ENCODE assay signal across 19 cellular contexts in genomic region chr19:4318460-4318859, GRCh38. TPM values are rescaled to one million over a fixed set of nuclear protein-coding genes. Genes with fewer than 3 reads are reported as not detected.
DNase-seq lines count a peak whose midpoint lies in the region; ATAC-seq and TF ChIP-seq lines count a peak whose summit lies in the region.
"Had no signal": no experiment of that assay in that cellular context is flagged by ENCODE, and none has a peak within 500 bp of the region (broad histone marks: within the 10 kb centered on the region; RNA-seq: fewer than 3 reads in every experiment).

No MANE protein-coding gene starts in this region.

- H3K27ac ChIP-seq in SK-N-SH (ENCODE audit: low read depth in 2 of 2, low read length in 1 of 2) (no peak overlapping the region), neuronal stem cell (replicated peaks; ENCODE audit: low read length) (no peak overlapping the region)
- H3K27ac ChIP-seq: C4-2B had no signal

- H3K4me3 ChIP-seq in H7 (ENCODE audit: insufficient read depth, low read depth, low read length) (no peak overlapping the region), SK-N-SH (ENCODE audit: low read depth in 2 of 2, low read length in 1 of 2) (no peak overlapping the region), neuronal stem cell (ENCODE audit: low read length in 2 of 2) (no peak overlapping the region)
- H3K4me3 ChIP-seq: HAP-1 had no signal

- H3K36me3 ChIP-seq in H7 (replicated peaks; ENCODE audit: control insufficient read depth, insufficient read depth, low read length) (peaks cover 4% of the 10 kb centered on the region), SK-N-SH (replicated peaks in 1 of 2; ENCODE audit: control insufficient read depth in 1 of 2, insufficient read depth in 2 of 2, low read length in 1 of 2) (peaks cover 10 to 16% of the 10 kb centered on the region in 2 experiments), neuronal stem cell (replicated peaks in 1 of 2; ENCODE audit: control insufficient read depth in 2 of 2, insufficient read depth in 2 of 2, low read length in 2 of 2) (peaks cover 22 to 42% of the 10 kb centered on the region in 2 donors)

- H2BK120ac ChIP-seq in neuronal stem cell (ENCODE audit: low read depth, low read length): no peak overlapping the region

- H2BK15ac ChIP-seq in neuronal stem cell (ENCODE audit: low read length): no peak overlapping the region

- H4K8ac ChIP-seq in neuronal stem cell (ENCODE audit: low read depth, low read length): peak overlapping the region; percentile 3

- CTCF ChIA-PET in SK-N-SH (lab: Yijun Ruan, JAX): interaction anchor here (0.6 kb wide), 1 partner anchor 94 kb away, joined by 3 read pairs; no protein-coding TSS in a partner anchor

- no peak overlapping the region for H4K91ac ChIP-seq in neuronal stem cell (ENCODE audit: low read depth, low read length, poor library complexity)

- H3K14ac ChIP-seq in neuronal stem cell (ENCODE audit: low read length): no peak overlapping the region

- no peak overlapping the region for H3K4ac ChIP-seq in neuronal stem cell (ENCODE audit: low read length)

- H3K27me3 ChIP-seq in H7 (ENCODE audit: control insufficient read depth, insufficient read depth, low read length) (no peaks in the 10 kb centered on the region), SK-N-SH (ENCODE audit: insufficient read depth) (no peaks in the 10 kb centered on the region), neuronal stem cell (ENCODE audit: control insufficient read depth in 3 of 3, insufficient read depth in 3 of 3, low read depth in 1 of 3, low read length in 3 of 3) (no peaks in the 10 kb centered on the region)

- H3K23ac ChIP-seq in neuronal stem cell (ENCODE audit: low read depth, low read length, poor library complexity): peak overlapping the region; percentile 31

- H3K18ac ChIP-seq in neuronal stem cell (ENCODE audit: low read length): no peak overlapping the region

- H3K9me3 ChIP-seq in SK-N-SH: no peaks in the 10 kb centered on the region
- H3K9me3 ChIP-seq in neuronal stem cell (replicated peaks in 1 of 2; ENCODE audit: control insufficient read depth in 2 of 2, insufficient read depth in 1 of 2, low read depth in 1 of 2, low read length in 2 of 2): peaks cover 6 to 10% of the 10 kb centered on the region in 2 donors
- H3K9me3 ChIP-seq: HAP-1 had no signal

- no peak overlapping the region for H2BK5ac ChIP-seq in neuronal stem cell (ENCODE audit: low read length)

- 98% methylated on average over 7 of the region's 7 CpGs for WGBS in SK-N-SH (ENCODE audit: low lambda C conversion rate)
- WGBS in neuronal stem cell (ENCODE audit: extremely low coverage in 2 of 2, insufficient read length in 2 of 2, insufficient replicate concordance in 1 of 2), 2 donors: no CpG with 5 or more reads among the region's 7 CpGs

- no peaks in the 10 kb centered on the region for H3F3A ChIP-seq in SK-N-SH (replicated peaks; ENCODE audit: insufficient read depth)

- ATAC-seq in HG02884 (IDR thresholded peaks at IDR 0.05; ENCODE audit: unreplicated experiment) (no peak), HG03025 (IDR thresholded peaks at IDR 0.05; ENCODE audit: low FRiP score, unreplicated experiment) (no peak)
- ATAC-seq: HepG2 had no signal

- no peak overlapping the region for H2BK12ac ChIP-seq in neuronal stem cell (ENCODE audit: low read length)

- no peak overlapping the region for H3K9ac ChIP-seq in SK-N-SH
- no peak overlapping the region for H3K9ac ChIP-seq in neuronal stem cell (ENCODE audit: low read depth, low read length, poor library complexity)

- H4K20me1 ChIP-seq in SK-N-SH (ENCODE audit: insufficient read depth): no peaks in the 10 kb centered on the region

- H2AK5ac ChIP-seq in neuronal stem cell (ENCODE audit: low read depth, low read length): no peak overlapping the region

- no peaks in the 10 kb centered on the region for H3K79me2 ChIP-seq in SK-N-SH (ENCODE audit: insufficient read depth)

- H3K4me2 ChIP-seq in SK-N-SH (no peak overlapping the region), neuronal stem cell (ENCODE audit: insufficient read depth, low read length, poor library complexity, severe bottlenecking) (no peak overlapping the region)

- POLR2A ChIA-PET in SK-N-SH (lab: Yijun Ruan, JAX): no interaction called here

- TF ChIP-seq RAD21 in SK-N-SH (IDR thresholded peaks at IDR 0.05; ENCODE audit: low read length): no peak

- no peak for TF ChIP-seq CTCF in SK-N-SH (IDR thresholded peaks at IDR 0.05)

- H3K4me1 ChIP-seq in SK-N-SH (ENCODE audit: control insufficient read depth in 1 of 2, insufficient read depth in 2 of 2, low read depth in 1 of 2, low read length in 1 of 2) (no peaks in the 10 kb centered on the region), neuronal stem cell (ENCODE audit: control insufficient read depth in 2 of 2, insufficient read depth in 1 of 2, low read depth in 1 of 2, low read length in 2 of 2) (no peaks in the 10 kb centered on the region)
- H3K4me1 ChIP-seq: HAP-1 had no signal

- DNase-seq in H7: peak; percentile 6
- peak; percentile 11 for DNase-seq in SK-N-SH
- DNase-seq in neuronal stem cell (ENCODE audit: low spot score): no peak
- DNase-seq in effector CD8-positive, alpha-beta T cell (lab: John Stamatoyannopoulos, UW): no peak
- DNase-seq: ACHN; AML-193; CD4-positive, alpha-beta T cell; DMS153; DMS79; GDM1; GOT3; KG1 had no signal

- H3K9me2 ChIP-seq in SK-N-SH: no peaks in the 10 kb centered on the region

- H2AFZ ChIP-seq in SK-N-SH (ENCODE audit: low read depth) (no peak overlapping the region), neuronal stem cell (ENCODE audit: low read length) (no peak overlapping the region)

- TF ChIP-seq EP300 in SK-N-SH (IDR thresholded peaks at IDR 0.05; ENCODE audit: borderline replicate concordance in 1 of 2, low read depth in 1 of 2, low read length in 1 of 2): no peak

- H3K79me1 ChIP-seq in neuronal stem cell (ENCODE audit: low read depth, low read length): no peaks in the 10 kb centered on the region

TF ChIP-seq in SK-N-SH, 30 proteins besides CTCF, POLR2A, EP300 and RAD21:
- no peak for TF ChIP-seq RCOR1 (IDR thresholded peaks at IDR 0.05; ENCODE audit: low read length)
- TF ChIP-seq GABPA (IDR thresholded peaks at IDR 0.05; ENCODE audit: low read depth): no peak
- no peak for TF ChIP-seq RXRA (IDR thresholded peaks at IDR 0.05; ENCODE audit: borderline replicate concordance, low read depth)
- no peak for TF ChIP-seq EZH2phosphoT487 (IDR thresholded peaks at IDR 0.05; ENCODE audit: borderline replicate concordance, low read depth)

RNA-seq across cellular contexts. Expression of gene FSD1, which starts 14.1 kb away (rescaled TPM):
- total RNA-seq in H7 (2014; rRNA removed; shearing (Covaris generic)): 29.8 and 34.1 TPM in 2 replicates
- 46.7 and 49.0 TPM in 2 replicates for polyA plus RNA-seq in SK-N-SH (2012; rRNA removed)
- 18.6 and 33.9 TPM in 2 replicates for polyA plus RNA-seq in SK-N-SH (2012; cell fraction: cytosol; rRNA removed)
- 90.3 and 101 TPM in 2 replicates for polyA plus RNA-seq in SK-N-SH (2012; cell fraction: nucleus; rRNA removed)
- 34.4 TPM for polyA plus RNA-seq in neuronal stem cell (2013, experiment 1 of 2)
- polyA plus RNA-seq in neuronal stem cell (2013, experiment 2 of 2): 34.5 TPM

RNA-seq across cellular contexts. Expression of gene TMIGD2, which starts 16.3 kb away (rescaled TPM):
- total RNA-seq in H7 (2014; rRNA removed; shearing (Covaris generic)): 0.45 and 0.78 TPM in 2 replicates
- polyA plus RNA-seq in SK-N-SH (2012; rRNA removed): 0.06 TPM in 1 of 2 replicates, not detected in the other
- 0.03 and 0.21 TPM in 2 replicates for polyA plus RNA-seq in SK-N-SH (2012; cell fraction: cytosol; rRNA removed)
- polyA plus RNA-seq in SK-N-SH (2012; cell fraction: nucleus; rRNA removed): not detected in 2 replicates
- 1.2 TPM for polyA plus RNA-seq in neuronal stem cell (2013, experiment 1 of 2)
- polyA plus RNA-seq in neuronal stem cell (2013, experiment 2 of 2): 1.3 TPM
- total RNA-seq: Daoy had no signal
- polyA plus RNA-seq: BJ had no signal

RNA-seq across cellular contexts. Expression of gene STAP2, which starts 20.2 kb away (rescaled TPM):
- 14.2 and 18.0 TPM in 2 replicates for total RNA-seq in H7 (2014; rRNA removed; shearing (Covaris generic))
- 6.0 and 7.6 TPM in 2 replicates for polyA plus RNA-seq in SK-N-SH (2012; rRNA removed)
- 2.8 and 2.9 TPM in 2 replicates for polyA plus RNA-seq in SK-N-SH (2012; cell fraction: cytosol; rRNA removed)
- polyA plus RNA-seq in SK-N-SH (2012; cell fraction: nucleus; rRNA removed): 5.6 and 6.1 TPM in 2 replicates
- 6.4 TPM for polyA plus RNA-seq in neuronal stem cell (2013, experiment 1 of 2)
- polyA plus RNA-seq in neuronal stem cell (2013, experiment 2 of 2): 7.4 TPM

RNA-seq across cellular contexts. Expression of gene MPND, which starts 24.9 kb away (rescaled TPM):
- 11.4 and 17.4 TPM in 2 replicates for total RNA-seq in H7 (2014; rRNA removed; shearing (Covaris generic))
- 18.7 and 21.3 TPM in 2 replicates for polyA plus RNA-seq in SK-N-SH (2012; rRNA removed)
- 9.7 and 14.7 TPM in 2 replicates for polyA plus RNA-seq in SK-N-SH (2012; cell fraction: cytosol; rRNA removed)
- polyA plus RNA-seq in SK-N-SH (2012; cell fraction: nucleus; rRNA removed): 23.4 and 26.0 TPM in 2 replicates
- 20.6 TPM for polyA plus RNA-seq in neuronal stem cell (2013, experiment 1 of 2)
- 22.4 TPM for polyA plus RNA-seq in neuronal stem cell (2013, experiment 2 of 2)

RNA-seq across cellular contexts. Expression of gene SHD, which starts 39.4 kb away (rescaled TPM):
- 1.3 and 1.5 TPM in 2 replicates for total RNA-seq in H7 (2014; rRNA removed; shearing (Covaris generic))
- 3.1 and 6.9 TPM in 2 replicates for polyA plus RNA-seq in SK-N-SH (2012; rRNA removed)
- polyA plus RNA-seq in SK-N-SH (2012; cell fraction: cytosol; rRNA removed): 3.0 and 7.6 TPM in 2 replicates
- polyA plus RNA-seq in SK-N-SH (2012; cell fraction: nucleus; rRNA removed): 8.5 and 32.8 TPM in 2 replicates
- polyA plus RNA-seq in neuronal stem cell (2013, experiment 1 of 2): 0.26 TPM
- 0.32 TPM for polyA plus RNA-seq in neuronal stem cell (2013, experiment 2 of 2)
- total RNA-seq: Daoy had no signal
- polyA plus RNA-seq: BJ had no signal

Comparison
In these comparisons a context has a peak if more than half of its experiments do, and no peak if none do; other contexts are left out.
1. DNase-seq: peak in H7 (single experiment) and SK-N-SH (single experiment); none in neuronal stem cell (single experiment) and effector CD8-positive, alpha-beta T cell (single experiment).